ENCODE assay signal across 1 cellular context in genomic region chr1:7991504-7992440, GRCh38.
TF ChIP-seq lines count a peak whose summit lies in the region.

No MANE protein-coding gene starts in this region.

TF ChIP-seq in IMR-90, 13 proteins besides CTCF, POLR2A, EP300 and RAD21:
- no peak for TF ChIP-seq CHD1 (IDR thresholded peaks at IDR 0.05; ENCODE audit: low read depth, low read length)
- no peak for TF ChIP-seq USF2 (IDR thresholded peaks at IDR 0.05; ENCODE audit: low read depth, low read length)
- no peak for TF ChIP-seq MAZ (IDR thresholded peaks at IDR 0.05; ENCODE audit: borderline replicate concordance, low read depth, low read length)
- TF ChIP-seq MAFK (IDR thresholded peaks at IDR 0.05; ENCODE audit: low read depth, low read length), result no peak
- no peak for TF ChIP-seq MXI1 (IDR thresholded peaks at IDR 0.05; ENCODE audit: borderline replicate concordance, low read depth, low read length)
- TF ChIP-seq ELK1 (IDR thresholded peaks at IDR 0.05; ENCODE audit: borderline replicate concordance, low read depth, low read length), result no peak
- TF ChIP-seq RCOR1 (IDR thresholded peaks at IDR 0.05; ENCODE audit: insufficient replicate concordance, low read length), result no peak
- TF ChIP-seq NFE2L2 (IDR thresholded peaks at IDR 0.05; ENCODE audit: low read depth, low read length), result no peak
